In genomic region chr18:58505181-58505580, GRCh38 we compare ENCODE assay signal across 11 cellular contexts.
DNase-seq lines count a peak whose midpoint lies in the region; ATAC-seq, FAIRE-seq and TF ChIP-seq lines count a peak whose summit lies in the region.
"Had no signal": no experiment of that assay in that cellular context is flagged by ENCODE, and none has a peak within 500 bp of the region (broad histone marks: within the 10 kb centered on the region; RNA-seq: fewer than 3 reads in every experiment).

No MANE protein-coding gene starts in this region.

- no peaks in the 10 kb centered on the region for H3K9me3 ChIP-seq in OCI-LY7 (ENCODE audit: low read length)
- no peaks in the 10 kb centered on the region for H3K9me3 ChIP-seq in GM12878 (replicated peaks; ENCODE audit: control insufficient read depth, insufficient read depth, low read length)
- H3K9me3 ChIP-seq in MG63 = no peaks in the 10 kb centered on the region

- H2AFZ ChIP-seq in OCI-LY7 (ENCODE audit: low read length) (no peak overlapping the region), GM12878 (ENCODE audit: control insufficient read depth, low read depth, low read length) (no peak overlapping the region)

- H3K27me3 ChIP-seq in GM12878 (replicated peaks in 1 of 2; ENCODE audit: control insufficient read depth in 2 of 2, insufficient read depth in 2 of 2, low read length in 1 of 2) (no peaks in the 10 kb centered on the region), MG63 (no peaks in the 10 kb centered on the region)

- H3K9me2 ChIP-seq in OCI-LY7 (ENCODE audit: insufficient read depth, low read length) = no peaks in the 10 kb centered on the region

- no peak overlapping the region for H3K4me3 ChIP-seq in OCI-LY7 (ENCODE audit: low read depth, low read length, poor library complexity, severe bottlenecking)
- no peak overlapping the region for H3K4me3 ChIP-seq in GM12878
- H3K4me3 ChIP-seq in MG63 = no peak overlapping the region
- H3K4me3 ChIP-seq: skin epidermis had no signal

- ATAC-seq in GM19467 (IDR thresholded peaks at IDR 0.05; ENCODE audit: unreplicated experiment) (peak; percentile 47), GM12878 (peak; percentile 75)

- no peak for DNase-seq in D721Med (ENCODE audit: insufficient read length, low spot score)
- peak; percentile 6 for DNase-seq in OCI-LY7 (ENCODE audit: low spot score)
- DNase-seq in GM12878 (ENCODE audit: low read depth, low spot score) = no peak
- DNase-seq in NCI-H2196 treated with DMSO at 0.1 percent for 48 hours (lab: John Stamatoyannopoulos, UW; ENCODE audit: unreplicated experiment) = no peak
- DNase-seq in AML-193 (lab: John Stamatoyannopoulos, UW) = no peak
- no peak for DNase-seq in cerebellar cortex (ENCODE audit: low spot score)
- DNase-seq in MG63 = no peak
- DNase-seq: NCI-H774 had no signal

- H3K36me3 ChIP-seq in OCI-LY7 (ENCODE audit: insufficient read depth, low read length) (no peaks in the 10 kb centered on the region), GM12878 (ENCODE audit: control insufficient read depth in 2 of 2, insufficient read depth in 2 of 2, low read length in 1 of 2) (no peaks in the 10 kb centered on the region), MG63 (no peaks in the 10 kb centered on the region)

- H3K4me1 ChIP-seq in OCI-LY7 (ENCODE audit: insufficient read depth, low read length, poor library complexity, severe bottlenecking) (peaks cover 5% of the 10 kb centered on the region), GM12878 (ENCODE audit: control insufficient read depth, insufficient read depth, low read length) (peaks cover 6% of the 10 kb centered on the region)

- RAD21 ChIA-PET in GM12878 (lab: Charles Lee; ENCODE audit: unreplicated experiment) = no interaction called here

- WGBS in GM12878 (ENCODE audit: insufficient coverage, insufficient replicate concordance, low lambda C conversion rate, missing lambda C conversion rate) = 24% methylated on average over 7 of the region's 7 CpGs

- no peak overlapping the region for H3K4me2 ChIP-seq in OCI-LY7 (ENCODE audit: low read length)
- H3K4me2 ChIP-seq in GM12878 (ENCODE audit: control insufficient read depth, insufficient read depth) = no peak overlapping the region

- H3K79me2 ChIP-seq in OCI-LY7 (ENCODE audit: insufficient read depth, low read depth, low read length) = no peaks in the 10 kb centered on the region
- H3K79me2 ChIP-seq in GM12878 (ENCODE audit: control insufficient read depth, insufficient read depth, low read length) = no peaks in the 10 kb centered on the region

- BruUV-seq in OCI-LY7 (replicated peaks; lab: Mats Ljungman, UMichigan) (no TSS peak), GM12878 (replicated peaks; lab: Mats Ljungman, UMichigan) (no TSS peak)

- in situ Hi-C loops in GM12878 (cut with MboI) = no loop called here

- POLR2A ChIA-PET in OCI-LY7 (lab: Charles Lee) (no interaction called here), GM12878 (lab: Charles Lee) (interaction anchor here (1.3 kb wide), 1 partner anchor 19 kb away, joined by 3 read pairs; no protein-coding TSS in a partner anchor)

- H3K27ac ChIP-seq in OCI-LY7 (ENCODE audit: low read depth, low read length, poor library complexity, severe bottlenecking) (no peak overlapping the region), GM12878 (ENCODE audit: control insufficient read depth, insufficient read depth) (no peak overlapping the region)
- H3K27ac ChIP-seq: HL-60, skin epidermis had no signal

- no peak for TF ChIP-seq RAD21 in GM12878 (IDR thresholded peaks at IDR 0.05; ENCODE audit: insufficient read depth, low read depth, low read length)

- SMC1A ChIA-PET in GM12878 (lab: Charles Lee; ENCODE audit: uncharacterized antibody, unreplicated experiment) = interaction anchor here (0.6 to 5.4 kb wide), 4 partner anchors 10 to 259 kb away, joined by 3 to 31 read pairs (median 4); no protein-coding TSS in a partner anchor

- intact Hi-C loops in OCI-LY7 (cut with micrococcal nuclease; ENCODE audit: unreplicated experiment) = no loop called here
- intact Hi-C loops in GM12878 (cut with micrococcal nuclease; ENCODE audit: unreplicated experiment) = no loop called here

- TF ChIP-seq POLR2A in GM12878 (IDR thresholded peaks at IDR 0.05; ENCODE audit: low read depth, low read length) = no peak

- TF ChIP-seq EP300 in GM12878 (IDR thresholded peaks at IDR 0.05; ENCODE audit: borderline replicate concordance in 1 of 2, control insufficient read depth in 1 of 2, low read depth in 2 of 2, low read length in 2 of 2) = no peak

- peak; percentile 32 for FAIRE-seq in D721Med (lab: Jason Lieb, UNC)
- no peak for FAIRE-seq in GM12878 (lab: Jason Lieb, UNC)

- TF ChIP-seq CTCF in D721Med (IDR thresholded peaks at IDR 0.05; ENCODE audit: insufficient read depth, missing control alignments) (no peak), OCI-LY7 (conservative IDR thresholded peaks at IDR 0.05; ENCODE audit: low read length) (no peak), GM12878 (IDR thresholded peaks at IDR 0.05 in 2 of 3, conservative IDR thresholded peaks at IDR 0.05 in 1 of 3; ENCODE audit: control insufficient read depth in 2 of 3, extremely low read depth in 1 of 3, insufficient read depth in 1 of 3, low read depth in 3 of 3, low read length in 3 of 3) (no peak)

- no peaks in the 10 kb centered on the region for H4K20me1 ChIP-seq in OCI-LY7 (ENCODE audit: insufficient read depth, low read length)
- H4K20me1 ChIP-seq in GM12878 (ENCODE audit: control insufficient read depth, insufficient read depth) = no peaks in the 10 kb centered on the region

- CTCF ChIA-PET in OCI-LY7 (lab: Charles Lee; ENCODE audit: unreplicated experiment) (no interaction called here), GM12878 (lab: Yijun Ruan, JAX) (interaction anchor here (1.3 kb wide), 1 partner anchor 12 kb away, joined by 4 read pairs; no protein-coding TSS in a partner anchor)

- H3K9ac ChIP-seq in GM12878 (ENCODE audit: control insufficient read depth, insufficient read depth, low read length) = no peak overlapping the region

TF ChIP-seq in GM12878, 131 proteins besides CTCF, POLR2A, EP300 and RAD21 (continues in another document):
- TF ChIP-seq ZBTB40 (IDR thresholded peaks at IDR 0.05; ENCODE audit: borderline replicate concordance) (no peak), TAF1 (IDR thresholded peaks at IDR 0.05; ENCODE audit: borderline replicate concordance, low read depth, low read length) (no peak), GATAD2B (conservative IDR thresholded peaks at IDR 0.05; ENCODE audit: low read depth) (no peak), RB1 (IDR thresholded peaks at IDR 0.05; ENCODE audit: borderline replicate concordance) (no peak), NR2F1 (conservative IDR thresholded peaks at IDR 0.05) (no peak), RBBP5 (conservative IDR thresholded peaks at IDR 0.05) (no peak), ZNF592 (IDR thresholded peaks at IDR 0.05) (no peak)
